ENCODE assay signal across 9 cellular contexts in genomic region chr11:117198613-117199012, GRCh38. TPM values are rescaled to one million over a fixed set of nuclear protein-coding genes. Genes with fewer than 3 reads are reported as not detected.
A peak's percentile ranks its signal among the peaks of the same experiment; 100 is the strongest.
DNase-seq lines count a peak whose midpoint lies in the region; ATAC-seq, FAIRE-seq and TF ChIP-seq lines count a peak whose summit lies in the region.
"Had no signal": no experiment of that assay in that cellular context is flagged by ENCODE, and none has a peak within 500 bp of the region (broad histone marks: within the 10 kb centered on the region; RNA-seq: fewer than 3 reads in every experiment).

No MANE protein-coding gene starts in this region.

- no peak for TF ChIP-seq POLR2A in HepG2 (IDR thresholded peaks at IDR 0.05; ENCODE audit: insufficient read depth in 1 of 2, low read depth in 2 of 2, low read length in 2 of 2)

- peaks cover 9% of the 10 kb centered on the region for H3K27me3 Mint-ChIP-seq in HFFc6 (ENCODE audit: insufficient read depth)

- H3K27ac ChIP-seq in cingulate gyrus (ENCODE audit: low read depth, low read length), result peak overlapping the region; percentile 54
- no peak overlapping the region for H3K27ac ChIP-seq in HepG2 (ENCODE audit: extremely low read length, insufficient read depth, low read length)
- H3K27ac ChIP-seq in smooth muscle cell (ENCODE audit: low read depth), result peak overlapping the region; percentile 79

- POLR2A ChIA-PET in HepG2 (lab: Yijun Ruan, JAX), result interaction anchor here (1.2 kb wide), 1 partner anchor 19 kb away, joined by 4 read pairs; no protein-coding TSS in a partner anchor

- no peak for DNase-seq in HFFc6
- DNase-seq in HepG2 (ENCODE audit: low spot score), result no peak
- DNase-seq in smooth muscle cell (lab: John Stamatoyannopoulos, UW; ENCODE audit: unreplicated experiment), result no peak
- DNase-seq in NCI-H510A (lab: John Stamatoyannopoulos, UW), result no peak
- DNase-seq in left lobe of liver (ENCODE audit: low spot score), result no peak
- no peak for DNase-seq in ecto neural progenitor cell (ENCODE audit: low spot score)
- DNase-seq: NCI-H1105 had no signal

- peak overlapping the region; percentile 93 for H3K4me3 Mint-ChIP-seq in HFFc6

- H2AFZ ChIP-seq in HepG2 (ENCODE audit: low read length) (no peak overlapping the region), smooth muscle cell (ENCODE audit: low read depth) (no peak overlapping the region)

- H3K9ac ChIP-seq in HepG2 (ENCODE audit: insufficient read depth, low read depth, low read length) (no peak overlapping the region), smooth muscle cell (ENCODE audit: low read depth) (peak overlapping the region; percentile 5)

- intact Hi-C loops in HepG2 (cut with micrococcal nuclease; ENCODE audit: unreplicated experiment), result no loop called here

- peaks cover 34% of the 10 kb centered on the region for H3K36me3 Mint-ChIP-seq in HFFc6 (ENCODE audit: low read depth)

- H3K4me1 ChIP-seq in HepG2 (ENCODE audit: insufficient read depth, low read length) (peaks cover 9% of the 10 kb centered on the region), smooth muscle cell (ENCODE audit: low read depth) (peaks cover 29% of the 10 kb centered on the region)

- H3F3A ChIP-seq in smooth muscle cell (ENCODE audit: low read depth), result peaks cover 33% of the 10 kb centered on the region

- H3K4me2 ChIP-seq in HepG2 (ENCODE audit: low read depth, low read length) (no peak overlapping the region; the same call in 1 of the 2 replicates), smooth muscle cell (peak overlapping the region; percentile 85)

- peaks cover 57% of the 10 kb centered on the region for H3K4me1 Mint-ChIP-seq in HFFc6 (ENCODE audit: low read depth)

- TF ChIP-seq EP300 in HepG2 (IDR thresholded peaks at IDR 0.05; ENCODE audit: low read depth in 2 of 2, low read length in 2 of 2), result no peak
- TF ChIP-seq EP300 in HepG2 (CRISPR knock-in tag; IDR thresholded peaks at IDR 0.05; ENCODE audit: borderline replicate concordance), result no peak

- H3K36me3 ChIP-seq in HepG2 (replicated peaks in 1 of 2; ENCODE audit: control insufficient read depth in 1 of 2, insufficient read depth in 2 of 2, low read length in 2 of 2), result peaks cover 0 to 3% of the 10 kb centered on the region in 2 experiments; a peak in 1 of 5 replicates
- H3K36me3 ChIP-seq in smooth muscle cell (ENCODE audit: low read depth), result no peaks in the 10 kb centered on the region

- no peaks in the 10 kb centered on the region for H3K9me3 Mint-ChIP-seq in HFFc6

- H3K79me2 ChIP-seq in HepG2 (ENCODE audit: insufficient read depth, low read length) (no peaks in the 10 kb centered on the region), smooth muscle cell (ENCODE audit: low read depth) (peaks cover 47% of the 10 kb centered on the region)

- peak overlapping the region; percentile 95 for H3K27ac Mint-ChIP-seq in HFFc6

- no peaks in the 10 kb centered on the region for H3K9me3 ChIP-seq in HepG2 (ENCODE audit: low read length)
- H3K9me3 ChIP-seq in smooth muscle cell (replicated peaks; ENCODE audit: low read depth), result no peaks in the 10 kb centered on the region

- no peak for FAIRE-seq in HepG2 (lab: Jason Lieb, UNC)

- H3K27me3 ChIP-seq in HepG2 (ENCODE audit: control insufficient read depth in 1 of 2, insufficient read depth in 2 of 2, low read length in 2 of 2) (no peaks in the 10 kb centered on the region), smooth muscle cell (ENCODE audit: low read depth) (no peaks in the 10 kb centered on the region)

- BruUV-seq in HepG2 (replicated peaks; lab: Mats Ljungman, UMichigan), result no TSS peak

- TF ChIP-seq CTCF in HFFc6 (IDR thresholded peaks at IDR 0.05) (no peak), HepG2 (CRISPR knock-in tag; IDR thresholded peaks at IDR 0.05) (no peak), smooth muscle cell (IDR thresholded peaks at IDR 0.05; ENCODE audit: borderline replicate concordance, insufficient read depth, poor library complexity, severe bottlenecking) (no peak)

- H4K20me1 ChIP-seq in HepG2 (ENCODE audit: insufficient read depth, low read length) (no peaks in the 10 kb centered on the region), smooth muscle cell (ENCODE audit: low read depth) (peaks cover 39% of the 10 kb centered on the region)

- in situ Hi-C loops in HepG2 (cut with HindIII; ENCODE audit: extremely low pct_ligation_motif_present, low pct_unique_long_range_greater_than_20kb), result no loop called here

- ATAC-seq in HepG2 (no peak), left lobe of liver (no peak), HG03135 (IDR thresholded peaks at IDR 0.05; ENCODE audit: unreplicated experiment) (no peak)

- H3K4me3 ChIP-seq in HepG2 (replicated peaks in 1 of 3; ENCODE audit: insufficient read depth in 1 of 3, low read depth in 2 of 3, low read length in 3 of 3) (no peak overlapping the region), smooth muscle cell (peak overlapping the region; percentile 49)

- WGBS in HepG2 (ENCODE audit: low lambda C conversion rate), result 93% methylated on average over 4 of the region's 4 CpGs
- WGBS in smooth muscle cell (ENCODE audit: low lambda C conversion rate), result 50% methylated on average over 4 of the region's 4 CpGs

- TF ChIP-seq RAD21 in HepG2 (CRISPR knock-in tag; IDR thresholded peaks at IDR 0.05), result no peak

- CTCF ChIA-PET in HepG2 (lab: Yijun Ruan, JAX; ENCODE audit: low intra/inter-chr PET ratio, low total read pairs), result interaction anchor here (1.6 kb wide), 1 partner anchor 28 kb away, joined by 7 read pairs; no protein-coding TSS in a partner anchor

RNA-seq across cellular contexts. Expression of gene TAGLN, which starts 0.6 kb away (rescaled TPM):
- total RNA-seq in HFFc6 (2021; fragmentation: NEBNext Ultra II Directional; extraction: Animal tissue kit (Norgen Biotek cat#: 25700)), result 1,000 to 10,000 TPM; 1,668 to 2,517 (median 1,780) TPM
- 75.4 and 93.7 TPM in 2 replicates for total RNA-seq in HepG2 (2016; rRNA removed; fragmentation: Illumina TruSeq; extraction: Trizol)
- total RNA-seq in HepG2 (2016; cell fraction: cytosol; rRNA removed; fragmentation: Illumina TruSeq; extraction: Trizol; ENCODE audit: low read depth), result 15.8 and 16.5 TPM in 2 replicates
- 83.7 and 102 TPM in 2 replicates for total RNA-seq in HepG2 (2016; cell fraction: insoluble cytoplasmic fraction; rRNA removed; fragmentation: Illumina TruSeq; extraction: Trizol)
- total RNA-seq in HepG2 (2016; cell fraction: membrane; rRNA removed; fragmentation: Illumina TruSeq; extraction: Trizol), result 20.1 and 22.3 TPM in 2 replicates
- 36.8 and 37.1 TPM in 2 replicates for total RNA-seq in HepG2 (2016; cell fraction: nucleus; rRNA removed; fragmentation: Illumina TruSeq; extraction: Trizol)
- 12.6 and 14.1 TPM in 2 replicates for polyA plus RNA-seq in HepG2 (2011; rRNA removed)
- polyA plus RNA-seq in HepG2 (2011; cell fraction: cytosol; rRNA removed), result 11.6 and 11.8 TPM in 2 replicates
- polyA plus RNA-seq in HepG2 (2011; cell fraction: nucleus; rRNA removed), result 25.0 and 34.5 TPM in 2 replicates
- polyA plus RNA-seq in HepG2 (2012), result 3.6 and 5.8 TPM in 2 replicates
- polyA plus RNA-seq in HepG2 (2016; cell fraction: cytosol; fragmentation: Illumina TruSeq; extraction: Trizol; ENCODE audit: low read depth), result 19.4 and 20.0 TPM in 2 replicates
- polyA plus RNA-seq in HepG2 (2016; cell fraction: insoluble cytoplasmic fraction; fragmentation: Illumina TruSeq; extraction: Trizol; ENCODE audit: low read depth), result 110 TPM in 2 replicates
- 20.4 and 20.8 TPM in 2 replicates for polyA plus RNA-seq in HepG2 (2016; cell fraction: membrane; fragmentation: Illumina TruSeq; extraction: Trizol; ENCODE audit: low read depth)
- polyA plus RNA-seq in HepG2 (2016; cell fraction: nucleus; fragmentation: Illumina TruSeq; extraction: Trizol; ENCODE audit: insufficient read depth, low read depth), result 55.4 and 61.9 TPM in 2 replicates
- 1.5 and 8.0 TPM in 2 replicates for polyA minus RNA-seq in HepG2 (2011; rRNA and poly(A)+ RNA removed; ENCODE audit: low replicate concordance)
- polyA minus RNA-seq in HepG2 (2011; cell fraction: cytosol; rRNA and poly(A)+ RNA removed), result 2.4 and 3.3 TPM in 2 replicates
- polyA minus RNA-seq in HepG2 (2011; cell fraction: nucleus; rRNA and poly(A)+ RNA removed), result 5.0 and 7.5 TPM in 2 replicates
- 1,972 and 2,130 TPM in 2 replicates for total RNA-seq in smooth muscle cell
- polyA plus RNA-seq in smooth muscle cell, result 2,069 and 2,250 TPM in 2 replicates
- 67.3 TPM for total RNA-seq in left lobe of liver

RNA-seq across cellular contexts. Expression of gene SIDT2, which starts 20.1 kb away (rescaled TPM):
- total RNA-seq in HFFc6 (2021; fragmentation: NEBNext Ultra II Directional; extraction: Animal tissue kit (Norgen Biotek cat#: 25700)), result 10 to 100 TPM; 33.9 to 53.9 (median 37.7) TPM
- total RNA-seq in HepG2 (2016; rRNA removed; fragmentation: Illumina TruSeq; extraction: Trizol) (6.8 and 11.5 TPM in 2 replicates), smooth muscle cell (24.7 and 35.0 TPM in 2 replicates), left lobe of liver (56.6 TPM)
- 8.7 and 10.3 TPM in 2 replicates for total RNA-seq in HepG2 (2016; cell fraction: cytosol; rRNA removed; fragmentation: Illumina TruSeq; extraction: Trizol; ENCODE audit: low read depth)
- total RNA-seq in HepG2 (2016; cell fraction: insoluble cytoplasmic fraction; rRNA removed; fragmentation: Illumina TruSeq; extraction: Trizol), result 6.4 and 12.0 TPM in 2 replicates
- 8.6 and 9.5 TPM in 2 replicates for total RNA-seq in HepG2 (2016; cell fraction: membrane; rRNA removed; fragmentation: Illumina TruSeq; extraction: Trizol)
- 15.6 and 17.2 TPM in 2 replicates for total RNA-seq in HepG2 (2016; cell fraction: nucleus; rRNA removed; fragmentation: Illumina TruSeq; extraction: Trizol)
- polyA plus RNA-seq in HepG2 (2011; rRNA removed) (26.8 and 28.0 TPM in 2 replicates), smooth muscle cell (11.6 and 21.2 TPM in 2 replicates)
- 10.5 and 14.3 TPM in 2 replicates for polyA plus RNA-seq in HepG2 (2011; cell fraction: cytosol; rRNA removed)
- 82.0 and 109 TPM in 2 replicates for polyA plus RNA-seq in HepG2 (2011; cell fraction: nucleus; rRNA removed)
- 15.1 and 15.4 TPM in 2 replicates for polyA plus RNA-seq in HepG2 (2012)
- polyA plus RNA-seq in HepG2 (2016; cell fraction: cytosol; fragmentation: Illumina TruSeq; extraction: Trizol; ENCODE audit: low read depth), result 1.9 and 2.2 TPM in 2 replicates
- 7.8 and 8.9 TPM in 2 replicates for polyA plus RNA-seq in HepG2 (2016; cell fraction: insoluble cytoplasmic fraction; fragmentation: Illumina TruSeq; extraction: Trizol; ENCODE audit: low read depth)
- polyA plus RNA-seq in HepG2 (2016; cell fraction: membrane; fragmentation: Illumina TruSeq; extraction: Trizol; ENCODE audit: low read depth), result 6.0 and 6.6 TPM in 2 replicates
- 24.9 and 26.7 TPM in 2 replicates for polyA plus RNA-seq in HepG2 (2016; cell fraction: nucleus; fragmentation: Illumina TruSeq; extraction: Trizol; ENCODE audit: insufficient read depth, low read depth)
- polyA minus RNA-seq in HepG2 (2011; rRNA and poly(A)+ RNA removed; ENCODE audit: low replicate concordance), result 25.1 and 71.4 TPM in 2 replicates
- polyA minus RNA-seq in HepG2 (2011; cell fraction: cytosol; rRNA and poly(A)+ RNA removed), result 11.7 and 19.1 TPM in 2 replicates
- polyA minus RNA-seq in HepG2 (2011; cell fraction: nucleus; rRNA and poly(A)+ RNA removed), result 32.3 and 34.8 TPM in 2 replicates

RNA-seq across cellular contexts. Expression of gene PCSK7, which starts 33.3 kb away (rescaled TPM):
- total RNA-seq in HFFc6 (2021; fragmentation: NEBNext Ultra II Directional; extraction: Animal tissue kit (Norgen Biotek cat#: 25700)), result 10 to 100 TPM; 64.1 to 73.6 (median 68.0) TPM
- 6.8 and 13.8 TPM in 2 replicates for total RNA-seq in HepG2 (2016; rRNA removed; fragmentation: Illumina TruSeq; extraction: Trizol)
- total RNA-seq in HepG2 (2016; cell fraction: cytosol; rRNA removed; fragmentation: Illumina TruSeq; extraction: Trizol; ENCODE audit: low read depth), result 7.8 and 8.9 TPM in 2 replicates
- 8.1 and 12.0 TPM in 2 replicates for total RNA-seq in HepG2 (2016; cell fraction: insoluble cytoplasmic fraction; rRNA removed; fragmentation: Illumina TruSeq; extraction: Trizol)
- total RNA-seq in HepG2 (2016; cell fraction: membrane; rRNA removed; fragmentation: Illumina TruSeq; extraction: Trizol), result 6.1 and 6.3 TPM in 2 replicates
- 16.5 and 17.3 TPM in 2 replicates for total RNA-seq in HepG2 (2016; cell fraction: nucleus; rRNA removed; fragmentation: Illumina TruSeq; extraction: Trizol)
- polyA plus RNA-seq in HepG2 (2011; rRNA removed), result 13.4 and 14.4 TPM in 2 replicates
- 6.8 and 10.0 TPM in 2 replicates for polyA plus RNA-seq in HepG2 (2011; cell fraction: cytosol; rRNA removed)
- 63.6 and 86.3 TPM in 2 replicates for polyA plus RNA-seq in HepG2 (2011; cell fraction: nucleus; rRNA removed)
- polyA plus RNA-seq in HepG2 (2012), result 4.8 and 7.7 TPM in 2 replicates
- polyA plus RNA-seq in HepG2 (2016; cell fraction: cytosol; fragmentation: Illumina TruSeq; extraction: Trizol; ENCODE audit: low read depth), result 1.6 and 1.8 TPM in 2 replicates
- polyA plus RNA-seq in HepG2 (2016; cell fraction: insoluble cytoplasmic fraction; fragmentation: Illumina TruSeq; extraction: Trizol; ENCODE audit: low read depth), result 7.1 and 8.6 TPM in 2 replicates
- polyA plus RNA-seq in HepG2 (2016; cell fraction: membrane; fragmentation: Illumina TruSeq; extraction: Trizol; ENCODE audit: low read depth), result 3.0 and 4.2 TPM in 2 replicates
- polyA plus RNA-seq in HepG2 (2016; cell fraction: nucleus; fragmentation: Illumina TruSeq; extraction: Trizol; ENCODE audit: insufficient read depth, low read depth), result 59.8 and 63.8 TPM in 2 replicates
- polyA minus RNA-seq in HepG2 (2011; rRNA and poly(A)+ RNA removed; ENCODE audit: low replicate concordance), result 16.5 and 37.7 TPM in 2 replicates
- 3.3 and 6.0 TPM in 2 replicates for polyA minus RNA-seq in HepG2 (2011; cell fraction: cytosol; rRNA and poly(A)+ RNA removed)
- polyA minus RNA-seq in HepG2 (2011; cell fraction: nucleus; rRNA and poly(A)+ RNA removed), result 13.0 and 13.4 TPM in 2 replicates
- 20.8 and 36.4 TPM in 2 replicates for total RNA-seq in smooth muscle cell
- polyA plus RNA-seq in smooth muscle cell, result 23.5 and 40.7 TPM in 2 replicates
- 26.5 TPM for total RNA-seq in left lobe of liver

RNA-seq across cellular contexts. Expression of gene RNF214, which starts 33.9 kb away (rescaled TPM):
- total RNA-seq in HFFc6 (2021; fragmentation: NEBNext Ultra II Directional; extraction: Animal tissue kit (Norgen Biotek cat#: 25700)), result 10 to 100 TPM; 17.7 to 25.6 (median 22.1) TPM
- total RNA-seq in HepG2 (2016; rRNA removed; fragmentation: Illumina TruSeq; extraction: Trizol), result 10.7 and 12.4 TPM in 2 replicates
- total RNA-seq in HepG2 (2016; cell fraction: cytosol; rRNA removed; fragmentation: Illumina TruSeq; extraction: Trizol; ENCODE audit: low read depth), result 4.7 and 5.5 TPM in 2 replicates
- total RNA-seq in HepG2 (2016; cell fraction: insoluble cytoplasmic fraction; rRNA removed; fragmentation: Illumina TruSeq; extraction: Trizol), result 10.0 and 10.5 TPM in 2 replicates
- 8.0 and 9.2 TPM in 2 replicates for total RNA-seq in HepG2 (2016; cell fraction: membrane; rRNA removed; fragmentation: Illumina TruSeq; extraction: Trizol)
- 11.2 and 11.4 TPM in 2 replicates for total RNA-seq in HepG2 (2016; cell fraction: nucleus; rRNA removed; fragmentation: Illumina TruSeq; extraction: Trizol)
- polyA plus RNA-seq in HepG2 (2011; rRNA removed), result 12.6 and 12.8 TPM in 2 replicates
- 5.0 and 8.9 TPM in 2 replicates for polyA plus RNA-seq in HepG2 (2011; cell fraction: cytosol; rRNA removed)
- polyA plus RNA-seq in HepG2 (2011; cell fraction: nucleus; rRNA removed), result 20.8 and 21.2 TPM in 2 replicates
- 9.1 and 10.6 TPM in 2 replicates for polyA plus RNA-seq in HepG2 (2012)
- polyA plus RNA-seq in HepG2 (2016; cell fraction: cytosol; fragmentation: Illumina TruSeq; extraction: Trizol; ENCODE audit: low read depth), result 2.7 and 3.1 TPM in 2 replicates
- 10.6 and 13.7 TPM in 2 replicates for polyA plus RNA-seq in HepG2 (2016; cell fraction: insoluble cytoplasmic fraction; fragmentation: Illumina TruSeq; extraction: Trizol; ENCODE audit: low read depth)
- polyA plus RNA-seq in HepG2 (2016; cell fraction: membrane; fragmentation: Illumina TruSeq; extraction: Trizol; ENCODE audit: low read depth), result 4.7 and 5.8 TPM in 2 replicates
- polyA plus RNA-seq in HepG2 (2016; cell fraction: nucleus; fragmentation: Illumina TruSeq; extraction: Trizol; ENCODE audit: insufficient read depth, low read depth), result 26.2 and 27.4 TPM in 2 replicates
- polyA minus RNA-seq in HepG2 (2011; rRNA and poly(A)+ RNA removed; ENCODE audit: low replicate concordance), result 20.7 and 43.7 TPM in 2 replicates
- 10.5 and 12.9 TPM in 2 replicates for polyA minus RNA-seq in HepG2 (2011; cell fraction: cytosol; rRNA and poly(A)+ RNA removed)
- polyA minus RNA-seq in HepG2 (2011; cell fraction: nucleus; rRNA and poly(A)+ RNA removed), result 18.7 and 20.5 TPM in 2 replicates
- 12.6 and 15.8 TPM in 2 replicates for total RNA-seq in smooth muscle cell
- 10.9 and 17.3 TPM in 2 replicates for polyA plus RNA-seq in smooth muscle cell
- 10.7 TPM for total RNA-seq in left lobe of liver

RNA-seq across cellular contexts. Expression of gene PAFAH1B2, which starts 54.5 kb away (rescaled TPM):
- total RNA-seq in HFFc6 (2021; fragmentation: NEBNext Ultra II Directional; extraction: Animal tissue kit (Norgen Biotek cat#: 25700)), result 100 to 1,000 TPM; 113 to 130 (median 122) TPM
- total RNA-seq in HepG2 (2016; rRNA removed; fragmentation: Illumina TruSeq; extraction: Trizol), result 104 and 178 TPM in 2 replicates
- 34.4 and 37.3 TPM in 2 replicates for total RNA-seq in HepG2 (2016; cell fraction: cytosol; rRNA removed; fragmentation: Illumina TruSeq; extraction: Trizol; ENCODE audit: low read depth)
- 107 and 164 TPM in 2 replicates for total RNA-seq in HepG2 (2016; cell fraction: insoluble cytoplasmic fraction; rRNA removed; fragmentation: Illumina TruSeq; extraction: Trizol)
- 37.1 and 43.1 TPM in 2 replicates for total RNA-seq in HepG2 (2016; cell fraction: membrane; rRNA removed; fragmentation: Illumina TruSeq; extraction: Trizol)
- 42.3 and 46.9 TPM in 2 replicates for total RNA-seq in HepG2 (2016; cell fraction: nucleus; rRNA removed; fragmentation: Illumina TruSeq; extraction: Trizol)
- 27.0 and 28.8 TPM in 2 replicates for polyA plus RNA-seq in HepG2 (2011; rRNA removed)
- 21.8 and 24.3 TPM in 2 replicates for polyA plus RNA-seq in HepG2 (2011; cell fraction: cytosol; rRNA removed)
- polyA plus RNA-seq in HepG2 (2011; cell fraction: nucleus; rRNA removed), result 15.1 and 15.4 TPM in 2 replicates
- polyA plus RNA-seq in HepG2 (2012), result 23.9 and 26.9 TPM in 2 replicates
- 2.7 and 3.0 TPM in 2 replicates for polyA plus RNA-seq in HepG2 (2016; cell fraction: cytosol; fragmentation: Illumina TruSeq; extraction: Trizol; ENCODE audit: low read depth)
- polyA plus RNA-seq in HepG2 (2016; cell fraction: insoluble cytoplasmic fraction; fragmentation: Illumina TruSeq; extraction: Trizol; ENCODE audit: low read depth), result 70.7 and 75.2 TPM in 2 replicates
- polyA plus RNA-seq in HepG2 (2016; cell fraction: membrane; fragmentation: Illumina TruSeq; extraction: Trizol; ENCODE audit: low read depth), result 12.5 and 14.8 TPM in 2 replicates
- 26.9 and 30.3 TPM in 2 replicates for polyA plus RNA-seq in HepG2 (2016; cell fraction: nucleus; fragmentation: Illumina TruSeq; extraction: Trizol; ENCODE audit: insufficient read depth, low read depth)
- polyA minus RNA-seq in HepG2 (2011; rRNA and poly(A)+ RNA removed; ENCODE audit: low replicate concordance), result 84.0 and 119 TPM in 2 replicates
- polyA minus RNA-seq in HepG2 (2011; cell fraction: cytosol; rRNA and poly(A)+ RNA removed), result 68.8 and 69.8 TPM in 2 replicates
- polyA minus RNA-seq in HepG2 (2011; cell fraction: nucleus; rRNA and poly(A)+ RNA removed), result 42.0 and 56.1 TPM in 2 replicates
- 140 and 146 TPM in 2 replicates for total RNA-seq in smooth muscle cell
- polyA plus RNA-seq in smooth muscle cell, result 30.7 and 42.9 TPM in 2 replicates
- 23.5 TPM for total RNA-seq in left lobe of liver

Comparison
In these comparisons a context has a peak if more than half of its experiments do, and no peak if none do; other contexts are left out.
1. RNA of gene TAGLN, which starts 0.6 kb away (total RNA-seq): 1,972 to 2,130 TPM in smooth muscle cell and 1,668 to 2,517 TPM in HFFc6; 15.8 to 102 TPM in HepG2 and 67.3 TPM in left lobe of liver (single experiment); every median in the first group is over 10 times any median in the second.